Comparison of ENCODE assay signal across 9 cellular contexts in the genomic region with DNA sequence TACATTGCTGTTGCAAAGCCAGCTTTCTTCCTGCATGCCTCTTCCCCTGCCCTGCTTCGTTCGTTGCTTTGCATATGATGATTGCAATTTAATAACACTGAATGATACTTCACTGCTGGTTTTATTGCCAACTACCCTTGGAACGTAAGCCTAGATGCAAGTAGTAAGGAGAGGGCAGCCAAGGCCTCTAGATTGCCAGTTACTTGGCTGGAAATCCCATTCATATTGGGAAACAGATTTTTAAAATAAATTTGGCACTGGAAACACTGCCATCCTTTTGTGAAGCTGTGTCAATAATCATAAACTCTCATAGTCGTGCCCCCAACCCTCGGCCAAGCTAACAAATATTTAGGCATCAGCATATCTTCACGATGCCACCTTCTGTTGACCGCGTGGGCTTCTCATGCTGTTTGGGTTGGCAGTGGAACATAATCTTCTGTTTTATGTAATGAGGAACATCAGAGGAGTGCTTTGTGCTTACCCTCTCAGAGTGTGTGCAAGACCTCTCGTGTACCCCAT.
DNase-seq lines count a peak whose midpoint lies in the region; ATAC-seq and TF ChIP-seq lines count a peak whose summit lies in the region.
"Had no signal": no experiment of that assay in that cellular context is flagged by ENCODE, and none has a peak within 500 bp of the region (broad histone marks: within the 10 kb centered on the region; RNA-seq: fewer than 3 reads in every experiment).

No MANE protein-coding gene starts in this region.

- no peaks in the 10 kb centered on the region for H3K36me3 ChIP-seq in mucosa of descending colon (ENCODE audit: low read depth)
- H3K36me3 ChIP-seq: BE2C had no signal

- no peak for TF ChIP-seq CTCF in mucosa of descending colon (IDR thresholded peaks at IDR 0.05)

- ATAC-seq in right cardiac atrium (peak; percentile 17 to 63), Right ventricle myocardium inferior (no peak), mucosa of descending colon (peak; percentile 62), HG02885 (IDR thresholded peaks at IDR 0.05; ENCODE audit: poor library complexity, unreplicated experiment) (no peak)

- peaks cover 5% of the 10 kb centered on the region for H3K4me1 ChIP-seq in right cardiac atrium (ENCODE audit: control insufficient read depth, insufficient read depth, low read length)
- peaks cover 6% of the 10 kb centered on the region for H3K4me1 ChIP-seq in mucosa of descending colon (ENCODE audit: low read depth)
- H3K4me1 ChIP-seq: BE2C had no signal

- peak overlapping the region; percentile 42 for H3K27ac ChIP-seq in right cardiac atrium (ENCODE audit: low read length)

- DNase-seq in right cardiac atrium, result no peak
- no peak for DNase-seq in Right ventricle myocardium inferior (ENCODE audit: missing footprints)
- peak; percentile 65 for DNase-seq in cerebellar cortex (ENCODE audit: low spot score)
- DNase-seq in mucosa of descending colon, result peak in 1 of 3 donors; percentile 54
- DNase-seq in activated CD4-positive, alpha-beta T cell treated with anti-CD3 and anti-CD28 coated beads, Interleukin-2, amount 50 U/mL, for 48 hours, result no peak
- no peak for DNase-seq in iPS-NIHi11 (ENCODE audit: low spot score)
- no peak for DNase-seq in retina
- DNase-seq: BE2C had no signal

- no peaks in the 10 kb centered on the region for H3K9me3 ChIP-seq in right cardiac atrium (ENCODE audit: control insufficient read depth, low read length)
- H3K9me3 ChIP-seq in mucosa of descending colon, result no peaks in the 10 kb centered on the region
- H3K9me3 ChIP-seq: BE2C had no signal

- intact Hi-C loops in right cardiac atrium (cut with DNase I), result no loop called here
- intact Hi-C loops in Right ventricle myocardium inferior (cut with DNase I), result no loop called here
- intact Hi-C loops in mucosa of descending colon (cut with DNase I, micrococcal nuclease), result loop anchor here (10.0 kb wide), 2 partner anchors 76 to 106 kb away; no protein-coding TSS in a partner anchor

- 50% methylated on average over 9 of the region's 9 CpGs for WGBS in right cardiac atrium

- no peak overlapping the region for H3K4me3 ChIP-seq in right cardiac atrium (ENCODE audit: low read length)
- H3K4me3 ChIP-seq in mucosa of descending colon, result no peak overlapping the region

- H3K27me3 ChIP-seq in right cardiac atrium (ENCODE audit: control insufficient read depth, insufficient read depth), result no peaks in the 10 kb centered on the region
- H3K27me3 ChIP-seq: BE2C had no signal

Comparison
In these comparisons a context has a peak if more than half of its experiments do, and no peak if none do; other contexts are left out.
1. ATAC-seq: peak in right cardiac atrium (2 of 2) and mucosa of descending colon (single experiment); none in Right ventricle myocardium inferior (single experiment) and HG02885 (single experiment).
2. intact Hi-C loops: an anchor here in mucosa of descending colon (10.0 kb wide); none called in right cardiac atrium and Right ventricle myocardium inferior.